In genomic region chr7:25125137-25125946, GRCh38 we compare ENCODE assay signal across 1 cellular context.
A peak's percentile ranks its signal among the peaks of the same experiment; 100 is the strongest.
TF ChIP-seq lines count a peak whose summit lies in the region.

TSS of gene CYCS (minus strand) at chr7:25125260. CDS start at chr7:25124119, 1,141 bp downstream.

TF ChIP-seq in K562, 482 proteins besides CTCF, POLR2A, EP300 and RAD21 (continued from another document and continues in another):
- no peak for TF ChIP-seq ZNF407 (IDR thresholded peaks at IDR 0.05; ENCODE audit: low read depth)
- no peak for TF ChIP-seq ZNF583 (CRISPR knock-in tag; IDR thresholded peaks at IDR 0.05)
- TF ChIP-seq, protein P1, sequence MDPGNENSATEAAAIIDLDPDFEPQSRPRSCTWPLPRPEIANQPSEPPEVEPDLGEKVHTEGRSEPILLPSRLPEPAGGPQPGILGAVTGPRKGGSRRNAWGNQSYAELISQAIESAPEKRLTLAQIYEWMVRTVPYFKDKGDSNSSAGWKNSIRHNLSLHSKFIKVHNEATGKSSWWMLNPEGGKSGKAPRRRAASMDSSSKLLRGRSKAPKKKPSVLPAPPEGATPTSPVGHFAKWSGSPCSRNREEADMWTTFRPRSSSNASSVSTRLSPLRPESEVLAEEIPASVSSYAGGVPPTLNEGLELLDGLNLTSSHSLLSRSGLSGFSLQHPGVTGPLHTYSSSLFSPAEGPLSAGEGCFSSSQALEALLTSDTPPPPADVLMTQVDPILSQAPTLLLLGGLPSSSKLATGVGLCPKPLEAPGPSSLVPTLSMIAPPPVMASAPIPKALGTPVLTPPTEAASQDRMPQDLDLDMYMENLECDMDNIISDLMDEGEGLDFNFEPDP (CRISPR knock-in tag; IDR thresholded peaks at IDR 0.05) = no peak
- TF ChIP-seq SMARCB1 (IDR thresholded peaks at IDR 0.05; ENCODE audit: insufficient read length, low read depth) = no peak
- TF ChIP-seq BCLAF1 (IDR thresholded peaks at IDR 0.05; ENCODE audit: borderline replicate concordance in 1 of 2, control insufficient read depth in 1 of 2, low read depth in 2 of 2, low read length in 1 of 2) = no peak
- TF ChIP-seq U2AF2 (optimal IDR thresholded peaks at IDR 0.05; ENCODE audit: low read depth, low read length) = no peak
- peak; percentile 55; the same call in 1 of the 2 replicates for TF ChIP-seq EHMT2 (IDR thresholded peaks at IDR 0.05)
- TF ChIP-seq ZNF75A (CRISPR knock-in tag; IDR thresholded peaks at IDR 0.05) = no peak
- peak; percentile 91 for TF ChIP-seq SMAD1 (IDR thresholded peaks at IDR 0.05; ENCODE audit: low read depth, low read length, partially characterized antibody)
- TF ChIP-seq NONO (IDR thresholded peaks at IDR 0.05; ENCODE audit: low read depth in 2 of 2, low read length in 1 of 2) = peak; percentile 52 to 77; a peak in 3 of 4 replicates
- no peak for TF ChIP-seq ZNF134 (CRISPR knock-in tag; conservative IDR thresholded peaks at IDR 0.05)
- TF ChIP-seq, protein P2, sequence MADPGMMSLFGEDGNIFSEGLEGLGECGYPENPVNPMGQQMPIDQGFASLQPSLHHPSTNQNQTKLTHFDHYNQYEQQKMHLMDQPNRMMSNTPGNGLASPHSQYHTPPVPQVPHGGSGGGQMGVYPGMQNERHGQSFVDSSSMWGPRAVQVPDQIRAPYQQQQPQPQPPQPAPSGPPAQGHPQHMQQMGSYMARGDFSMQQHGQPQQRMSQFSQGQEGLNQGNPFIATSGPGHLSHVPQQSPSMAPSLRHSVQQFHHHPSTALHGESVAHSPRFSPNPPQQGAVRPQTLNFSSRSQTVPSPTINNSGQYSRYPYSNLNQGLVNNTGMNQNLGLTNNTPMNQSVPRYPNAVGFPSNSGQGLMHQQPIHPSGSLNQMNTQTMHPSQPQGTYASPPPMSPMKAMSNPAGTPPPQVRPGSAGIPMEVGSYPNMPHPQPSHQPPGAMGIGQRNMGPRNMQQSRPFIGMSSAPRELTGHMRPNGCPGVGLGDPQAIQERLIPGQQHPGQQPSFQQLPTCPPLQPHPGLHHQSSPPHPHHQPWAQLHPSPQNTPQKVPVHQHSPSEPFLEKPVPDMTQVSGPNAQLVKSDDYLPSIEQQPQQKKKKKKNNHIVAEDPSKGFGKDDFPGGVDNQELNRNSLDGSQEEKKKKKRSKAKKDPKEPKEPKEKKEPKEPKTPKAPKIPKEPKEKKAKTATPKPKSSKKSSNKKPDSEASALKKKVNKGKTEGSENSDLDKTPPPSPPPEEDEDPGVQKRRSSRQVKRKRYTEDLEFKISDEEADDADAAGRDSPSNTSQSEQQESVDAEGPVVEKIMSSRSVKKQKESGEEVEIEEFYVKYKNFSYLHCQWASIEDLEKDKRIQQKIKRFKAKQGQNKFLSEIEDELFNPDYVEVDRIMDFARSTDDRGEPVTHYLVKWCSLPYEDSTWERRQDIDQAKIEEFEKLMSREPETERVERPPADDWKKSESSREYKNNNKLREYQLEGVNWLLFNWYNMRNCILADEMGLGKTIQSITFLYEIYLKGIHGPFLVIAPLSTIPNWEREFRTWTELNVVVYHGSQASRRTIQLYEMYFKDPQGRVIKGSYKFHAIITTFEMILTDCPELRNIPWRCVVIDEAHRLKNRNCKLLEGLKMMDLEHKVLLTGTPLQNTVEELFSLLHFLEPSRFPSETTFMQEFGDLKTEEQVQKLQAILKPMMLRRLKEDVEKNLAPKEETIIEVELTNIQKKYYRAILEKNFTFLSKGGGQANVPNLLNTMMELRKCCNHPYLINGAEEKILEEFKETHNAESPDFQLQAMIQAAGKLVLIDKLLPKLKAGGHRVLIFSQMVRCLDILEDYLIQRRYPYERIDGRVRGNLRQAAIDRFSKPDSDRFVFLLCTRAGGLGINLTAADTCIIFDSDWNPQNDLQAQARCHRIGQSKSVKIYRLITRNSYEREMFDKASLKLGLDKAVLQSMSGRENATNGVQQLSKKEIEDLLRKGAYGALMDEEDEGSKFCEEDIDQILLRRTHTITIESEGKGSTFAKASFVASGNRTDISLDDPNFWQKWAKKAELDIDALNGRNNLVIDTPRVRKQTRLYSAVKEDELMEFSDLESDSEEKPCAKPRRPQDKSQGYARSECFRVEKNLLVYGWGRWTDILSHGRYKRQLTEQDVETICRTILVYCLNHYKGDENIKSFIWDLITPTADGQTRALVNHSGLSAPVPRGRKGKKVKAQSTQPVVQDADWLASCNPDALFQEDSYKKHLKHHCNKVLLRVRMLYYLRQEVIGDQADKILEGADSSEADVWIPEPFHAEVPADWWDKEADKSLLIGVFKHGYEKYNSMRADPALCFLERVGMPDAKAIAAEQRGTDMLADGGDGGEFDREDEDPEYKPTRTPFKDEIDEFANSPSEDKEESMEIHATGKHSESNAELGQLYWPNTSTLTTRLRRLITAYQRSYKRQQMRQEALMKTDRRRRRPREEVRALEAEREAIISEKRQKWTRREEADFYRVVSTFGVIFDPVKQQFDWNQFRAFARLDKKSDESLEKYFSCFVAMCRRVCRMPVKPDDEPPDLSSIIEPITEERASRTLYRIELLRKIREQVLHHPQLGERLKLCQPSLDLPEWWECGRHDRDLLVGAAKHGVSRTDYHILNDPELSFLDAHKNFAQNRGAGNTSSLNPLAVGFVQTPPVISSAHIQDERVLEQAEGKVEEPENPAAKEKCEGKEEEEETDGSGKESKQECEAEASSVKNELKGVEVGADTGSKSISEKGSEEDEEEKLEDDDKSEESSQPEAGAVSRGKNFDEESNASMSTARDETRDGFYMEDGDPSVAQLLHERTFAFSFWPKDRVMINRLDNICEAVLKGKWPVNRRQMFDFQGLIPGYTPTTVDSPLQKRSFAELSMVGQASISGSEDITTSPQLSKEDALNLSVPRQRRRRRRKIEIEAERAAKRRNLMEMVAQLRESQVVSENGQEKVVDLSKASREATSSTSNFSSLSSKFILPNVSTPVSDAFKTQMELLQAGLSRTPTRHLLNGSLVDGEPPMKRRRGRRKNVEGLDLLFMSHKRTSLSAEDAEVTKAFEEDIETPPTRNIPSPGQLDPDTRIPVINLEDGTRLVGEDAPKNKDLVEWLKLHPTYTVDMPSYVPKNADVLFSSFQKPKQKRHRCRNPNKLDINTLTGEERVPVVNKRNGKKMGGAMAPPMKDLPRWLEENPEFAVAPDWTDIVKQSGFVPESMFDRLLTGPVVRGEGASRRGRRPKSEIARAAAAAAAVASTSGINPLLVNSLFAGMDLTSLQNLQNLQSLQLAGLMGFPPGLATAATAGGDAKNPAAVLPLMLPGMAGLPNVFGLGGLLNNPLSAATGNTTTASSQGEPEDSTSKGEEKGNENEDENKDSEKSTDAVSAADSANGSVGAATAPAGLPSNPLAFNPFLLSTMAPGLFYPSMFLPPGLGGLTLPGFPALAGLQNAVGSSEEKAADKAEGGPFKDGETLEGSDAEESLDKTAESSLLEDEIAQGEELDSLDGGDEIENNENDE (IDR thresholded peaks at IDR 0.05; ENCODE audit: low read depth, low read length) = no peak
- no peak for TF ChIP-seq KDM1A (IDR thresholded peaks at IDR 0.05)
- peak; percentile 94 for TF ChIP-seq RBM22 (IDR thresholded peaks at IDR 0.05; ENCODE audit: low read depth, low read length, poor library complexity, severe bottlenecking)
- no peak for TF ChIP-seq RBM34 (IDR thresholded peaks at IDR 0.05; ENCODE audit: borderline replicate concordance, insufficient read depth, low read length)
- TF ChIP-seq SNRNP70 (optimal IDR thresholded peaks at IDR 0.05; ENCODE audit: low read depth, low read length) = no peak
- 0 out of 2 replicates have a peak, but pooled peaks have one; percentile 42 for TF ChIP-seq ZNF12 (CRISPR knock-in tag; IDR thresholded peaks at IDR 0.05)
- TF ChIP-seq ID3 (CRISPR knock-in tag; IDR thresholded peaks at IDR 0.05) = no peak
- TF ChIP-seq ID3 (tag; IDR thresholded peaks at IDR 0.05) = peak; percentile 57; the same call in 1 of the 2 replicates
- TF ChIP-seq GABPB1 (CRISPR knock-in tag; IDR thresholded peaks at IDR 0.05) = peak; percentile 82
- TF ChIP-seq, protein P3, sequence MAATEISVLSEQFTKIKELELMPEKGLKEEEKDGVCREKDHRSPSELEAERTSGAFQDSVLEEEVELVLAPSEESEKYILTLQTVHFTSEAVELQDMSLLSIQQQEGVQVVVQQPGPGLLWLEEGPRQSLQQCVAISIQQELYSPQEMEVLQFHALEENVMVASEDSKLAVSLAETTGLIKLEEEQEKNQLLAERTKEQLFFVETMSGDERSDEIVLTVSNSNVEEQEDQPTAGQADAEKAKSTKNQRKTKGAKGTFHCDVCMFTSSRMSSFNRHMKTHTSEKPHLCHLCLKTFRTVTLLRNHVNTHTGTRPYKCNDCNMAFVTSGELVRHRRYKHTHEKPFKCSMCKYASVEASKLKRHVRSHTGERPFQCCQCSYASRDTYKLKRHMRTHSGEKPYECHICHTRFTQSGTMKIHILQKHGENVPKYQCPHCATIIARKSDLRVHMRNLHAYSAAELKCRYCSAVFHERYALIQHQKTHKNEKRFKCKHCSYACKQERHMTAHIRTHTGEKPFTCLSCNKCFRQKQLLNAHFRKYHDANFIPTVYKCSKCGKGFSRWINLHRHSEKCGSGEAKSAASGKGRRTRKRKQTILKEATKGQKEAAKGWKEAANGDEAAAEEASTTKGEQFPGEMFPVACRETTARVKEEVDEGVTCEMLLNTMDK (IDR thresholded peaks at IDR 0.05; ENCODE audit: borderline replicate concordance, insufficient read depth, low read depth, low read length, poor library complexity, severe bottlenecking) = no peak
- TF ChIP-seq E2F3 (CRISPR knock-in tag; IDR thresholded peaks at IDR 0.05) = peak; percentile 84; the same call in 1 of the 2 replicates
- TF ChIP-seq TAF9B (IDR thresholded peaks at IDR 0.05; ENCODE audit: partially characterized antibody) = peak; percentile 96
- TF ChIP-seq TARDBP (IDR thresholded peaks at IDR 0.05) = 0 out of 2 replicates have a peak, but pooled peaks have one; percentile 72
- TF ChIP-seq BRCA1 (IDR thresholded peaks at IDR 0.05) = no peak
- TF ChIP-seq BRCA1 (CRISPR knock-in tag; IDR thresholded peaks at IDR 0.05) = no peak
